1 cellular context compared by ENCODE assay signal in the genomic region with DNA sequence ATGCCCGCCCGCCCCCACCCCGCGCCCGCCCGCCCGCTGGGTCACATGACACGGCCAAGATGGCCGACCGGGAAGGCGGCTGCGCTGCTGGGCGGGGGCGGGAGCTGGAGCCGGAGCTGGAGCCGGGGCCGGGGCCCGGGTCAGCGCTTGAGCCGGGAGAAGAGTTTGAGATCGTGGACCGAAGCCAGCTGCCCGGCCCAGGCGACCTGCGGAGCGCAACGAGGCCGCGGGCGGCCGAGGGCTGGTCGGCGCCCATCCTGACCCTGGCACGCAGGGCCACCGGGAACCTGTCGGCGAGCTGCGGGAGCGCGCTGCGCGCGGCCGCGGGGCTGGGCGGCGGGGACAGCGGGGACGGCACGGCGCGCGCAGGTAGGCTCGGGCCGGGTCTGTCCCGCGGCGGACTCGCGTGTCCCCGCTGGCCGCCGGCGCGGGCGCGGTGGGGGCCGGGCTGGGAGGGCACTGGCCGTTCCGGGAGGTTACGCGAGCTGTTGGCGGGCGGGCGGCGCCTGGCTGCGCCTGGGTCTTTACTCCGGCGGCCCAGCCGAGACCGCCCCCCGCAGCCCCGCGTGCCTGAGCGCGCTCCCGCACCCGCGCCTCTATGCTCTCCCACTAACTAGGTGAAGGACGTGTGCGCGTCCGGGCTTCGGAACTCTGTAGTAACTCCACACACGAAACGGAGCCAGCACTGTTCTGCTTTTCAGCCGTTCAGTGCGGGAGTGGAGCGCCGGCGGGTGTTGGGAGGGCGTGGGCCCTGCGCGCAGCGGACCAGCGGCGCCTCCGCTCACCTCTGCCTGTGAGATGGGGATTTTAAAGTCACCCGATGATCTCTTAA.
A peak's percentile ranks its signal among the peaks of the same experiment; 100 is the strongest.
TF ChIP-seq lines count a peak whose summit lies in the region.

Gene RUFY1 (plus strand): TSS at position 44 of the 832 bp plus-strand sequence. CDS start 16 bp downstream, at position 60.

TF ChIP-seq in GM12878, 131 proteins besides CTCF, POLR2A, EP300 and RAD21 (continued from another document):
- TF ChIP-seq, protein P1, sequence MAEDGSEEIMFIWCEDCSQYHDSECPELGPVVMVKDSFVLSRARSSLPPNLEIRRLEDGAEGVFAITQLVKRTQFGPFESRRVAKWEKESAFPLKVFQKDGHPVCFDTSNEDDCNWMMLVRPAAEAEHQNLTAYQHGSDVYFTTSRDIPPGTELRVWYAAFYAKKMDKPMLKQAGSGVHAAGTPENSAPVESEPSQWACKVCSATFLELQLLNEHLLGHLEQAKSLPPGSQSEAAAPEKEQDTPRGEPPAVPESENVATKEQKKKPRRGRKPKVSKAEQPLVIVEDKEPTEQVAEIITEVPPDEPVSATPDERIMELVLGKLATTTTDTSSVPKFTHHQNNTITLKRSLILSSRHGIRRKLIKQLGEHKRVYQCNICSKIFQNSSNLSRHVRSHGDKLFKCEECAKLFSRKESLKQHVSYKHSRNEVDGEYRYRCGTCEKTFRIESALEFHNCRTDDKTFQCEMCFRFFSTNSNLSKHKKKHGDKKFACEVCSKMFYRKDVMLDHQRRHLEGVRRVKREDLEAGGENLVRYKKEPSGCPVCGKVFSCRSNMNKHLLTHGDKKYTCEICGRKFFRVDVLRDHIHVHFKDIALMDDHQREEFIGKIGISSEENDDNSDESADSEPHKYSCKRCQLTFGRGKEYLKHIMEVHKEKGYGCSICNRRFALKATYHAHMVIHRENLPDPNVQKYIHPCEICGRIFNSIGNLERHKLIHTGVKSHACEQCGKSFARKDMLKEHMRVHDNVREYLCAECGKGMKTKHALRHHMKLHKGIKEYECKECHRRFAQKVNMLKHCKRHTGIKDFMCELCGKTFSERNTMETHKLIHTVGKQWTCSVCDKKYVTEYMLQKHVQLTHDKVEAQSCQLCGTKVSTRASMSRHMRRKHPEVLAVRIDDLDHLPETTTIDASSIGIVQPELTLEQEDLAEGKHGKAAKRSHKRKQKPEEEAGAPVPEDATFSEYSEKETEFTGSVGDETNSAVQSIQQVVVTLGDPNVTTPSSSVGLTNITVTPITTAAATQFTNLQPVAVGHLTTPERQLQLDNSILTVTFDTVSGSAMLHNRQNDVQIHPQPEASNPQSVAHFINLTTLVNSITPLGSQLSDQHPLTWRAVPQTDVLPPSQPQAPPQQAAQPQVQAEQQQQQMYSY (CRISPR knock-in tag; IDR thresholded peaks at IDR 0.05), result no peak
- TF ChIP-seq TCF3 (IDR thresholded peaks at IDR 0.05; ENCODE audit: borderline replicate concordance, insufficient read depth, low read depth, low read length) (0 out of 2 replicates have a peak, but pooled peaks have one; percentile 43), POLR2AphosphoS5 (IDR thresholded peaks at IDR 0.05; ENCODE audit: low read length) (peak; percentile 84), CEBPZ (IDR thresholded peaks at IDR 0.05; ENCODE audit: low read depth, low read length) (no peak), USF1 (IDR thresholded peaks at IDR 0.05; ENCODE audit: borderline replicate concordance, extremely low read length, insufficient read depth, low read depth, low read length) (peak; percentile 73), POU2F2 (IDR thresholded peaks at IDR 0.05; ENCODE audit: borderline replicate concordance, low read depth, low read length) (peak; percentile 24; the same call in 1 of the 3 replicates), SMARCA5 (IDR thresholded peaks at IDR 0.05) (no peak), MTA2 (IDR thresholded peaks at IDR 0.05; ENCODE audit: low read depth) (no peak), RBBP5 (conservative IDR thresholded peaks at IDR 0.05) (no peak), PAX5 (IDR thresholded peaks at IDR 0.05; ENCODE audit: borderline replicate concordance, low read depth, low read length) (no peak), ESRRA (IDR thresholded peaks at IDR 0.05; ENCODE audit: low read length) (no peak), SMAD5 (IDR thresholded peaks at IDR 0.05; ENCODE audit: low read depth) (no peak), LARP7 (IDR thresholded peaks at IDR 0.05) (peak; percentile 92; the same call in 1 of the 2 replicates), RB1 (IDR thresholded peaks at IDR 0.05; ENCODE audit: borderline replicate concordance) (peak; percentile 68; the same call in 1 of the 2 replicates), FOS (IDR thresholded peaks at IDR 0.05; ENCODE audit: borderline replicate concordance, extremely low read depth, insufficient read length) (no peak), HCFC1 (IDR thresholded peaks at IDR 0.05; ENCODE audit: low read length) (peak; percentile 43; the same call in 1 of the 2 replicates)
- TF ChIP-seq, protein P2, sequence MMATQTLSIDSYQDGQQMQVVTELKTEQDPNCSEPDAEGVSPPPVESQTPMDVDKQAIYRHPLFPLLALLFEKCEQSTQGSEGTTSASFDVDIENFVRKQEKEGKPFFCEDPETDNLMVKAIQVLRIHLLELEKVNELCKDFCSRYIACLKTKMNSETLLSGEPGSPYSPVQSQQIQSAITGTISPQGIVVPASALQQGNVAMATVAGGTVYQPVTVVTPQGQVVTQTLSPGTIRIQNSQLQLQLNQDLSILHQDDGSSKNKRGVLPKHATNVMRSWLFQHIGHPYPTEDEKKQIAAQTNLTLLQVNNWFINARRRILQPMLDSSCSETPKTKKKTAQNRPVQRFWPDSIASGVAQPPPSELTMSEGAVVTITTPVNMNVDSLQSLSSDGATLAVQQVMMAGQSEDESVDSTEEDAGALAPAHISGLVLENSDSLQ (IDR thresholded peaks at IDR 0.05), result peak; percentile 14; the same call in 1 of the 2 replicates
- TF ChIP-seq, protein P3, sequence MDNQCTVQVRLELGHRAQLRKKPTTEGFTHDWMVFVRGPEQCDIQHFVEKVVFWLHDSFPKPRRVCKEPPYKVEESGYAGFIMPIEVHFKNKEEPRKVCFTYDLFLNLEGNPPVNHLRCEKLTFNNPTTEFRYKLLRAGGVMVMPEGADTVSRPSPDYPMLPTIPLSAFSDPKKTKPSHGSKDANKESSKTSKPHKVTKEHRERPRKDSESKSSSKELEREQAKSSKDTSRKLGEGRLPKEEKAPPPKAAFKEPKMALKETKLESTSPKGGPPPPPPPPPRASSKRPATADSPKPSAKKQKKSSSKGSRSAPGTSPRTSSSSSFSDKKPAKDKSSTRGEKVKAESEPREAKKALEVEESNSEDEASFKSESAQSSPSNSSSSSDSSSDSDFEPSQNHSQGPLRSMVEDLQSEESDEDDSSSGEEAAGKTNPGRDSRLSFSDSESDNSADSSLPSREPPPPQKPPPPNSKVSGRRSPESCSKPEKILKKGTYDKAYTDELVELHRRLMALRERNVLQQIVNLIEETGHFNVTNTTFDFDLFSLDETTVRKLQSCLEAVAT (IDR thresholded peaks at IDR 0.05), result no peak
